30 cellular contexts compared by ENCODE assay signal in the genomic region with DNA sequence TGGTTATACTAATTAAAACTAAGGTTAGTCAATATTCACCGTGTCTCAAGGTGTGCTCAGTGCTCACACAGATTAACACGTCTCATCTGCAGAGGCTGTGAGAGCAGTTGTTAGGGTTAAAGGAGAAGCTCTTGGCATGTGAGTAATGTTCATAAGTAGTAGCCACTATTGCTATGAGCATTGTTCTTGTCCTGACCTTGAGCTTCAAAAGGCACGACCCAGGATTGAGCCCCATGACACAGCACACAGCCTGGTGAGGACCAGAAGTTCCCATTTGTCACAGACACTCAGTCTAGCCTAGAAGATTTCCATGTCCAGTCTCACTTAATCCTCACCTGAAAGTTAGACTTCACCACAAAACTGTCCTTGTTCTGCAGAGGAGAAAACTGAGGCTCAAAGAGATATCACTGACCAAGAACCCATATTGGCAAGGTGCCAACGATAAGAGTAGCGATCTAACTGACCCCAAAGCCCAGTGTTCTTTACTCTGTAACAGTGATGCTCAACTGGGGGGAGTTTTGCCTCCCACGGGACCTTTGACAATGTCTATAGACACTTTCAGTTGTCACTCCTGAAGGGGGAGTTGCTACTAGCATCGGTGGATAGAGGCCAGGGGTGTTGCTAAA. TPM values are rescaled to one million over a fixed set of nuclear protein-coding genes. Genes with fewer than 3 reads are reported as not detected.
"Had no signal": no experiment of that assay in that cellular context is flagged by ENCODE, and none has a peak within 500 bp of the region (broad histone marks: within the 10 kb centered on the region; RNA-seq: fewer than 3 reads in every experiment).

No MANE protein-coding gene starts in this region.

- H3K4me3 ChIP-seq: cardiac muscle cell, Peyer's patch, SJCRH30 had no signal

- H3K27me3 ChIP-seq: brain microvascular endothelial cell, cardiac muscle cell, Peyer's patch, SJCRH30 had no signal

- H3K27ac ChIP-seq: brain microvascular endothelial cell, cardiac muscle cell, Peyer's patch, RWPE1, SJCRH30 had no signal

- H3K36me3 ChIP-seq: brain microvascular endothelial cell, cardiac muscle cell, Peyer's patch, SJCRH30 had no signal

- H3K4me1 ChIP-seq: Peyer's patch, SJCRH30 had no signal

- H3K9me3 ChIP-seq: Peyer's patch, SJCRH30 had no signal

- ATAC-seq: activated CD8-positive, alpha-beta T cell treated with anti-CD3 and anti-CD28 coated beads, Interleukin-2, amount 10 ng/mL, durations not matched to agents 7 days and 5 days; activated naive CD4-positive, alpha-beta T cell treated with anti-CD3 and anti-CD28 coated beads, Interleukin-2, amount 50 U/mL, for 72 hours; activated naive CD8-positive, alpha-beta T cell treated with anti-CD3 and anti-CD28 coated beads, Interleukin-2, amount 50 U/mL, for 24 hours; WTC11 had no signal

- DNase-seq: activated CD4-positive, alpha-beta T cell treated with anti-CD3 and anti-CD28 coated beads for 48 hours; activated CD4-positive, alpha-beta T cell treated with anti-CD3 and anti-CD28 coated beads, Interleukin-2, amount 50 U/mL, for 4 hours; activated CD4-positive, CD25-positive, alpha-beta regulatory T cell treated with anti-CD3 and anti-CD28 coated beads, Interleukin-2, amount 50 U/mL, for 72 hours; activated CD8-positive, alpha-beta memory T cell treated with anti-CD3 and anti-CD28 coated beads, Interleukin-2, amount 50 U/mL, for 48 hours; activated CD8-positive, alpha-beta T cell treated with anti-CD3 and anti-CD28 coated beads, Interleukin-2, amount 10 ng/mL, durations not matched to agents 7 days and 5 days; activated effector memory CD4-positive, alpha-beta T cell treated with anti-CD3 and anti-CD28 coated beads, Interleukin-2, amount 50 U/mL, for 16 hours; activated naive CD4-positive, alpha-beta T cell treated with Interleukin-2 at 50 U/mL for 16 hours; activated naive CD8-positive, alpha-beta T cell treated with anti-CD3 and anti-CD28 coated beads, Interleukin-2, amount 50 U/mL, for 24 hours; activated T-cell treated with anti-CD3 and anti-CD28 coated beads, Interleukin-2, amount 50 U/mL, for 24 hours; amniotic stem cell; brain microvascular endothelial cell; KG1; NCI-H1105 treated with DMSO at 0.1 percent for 48 hours; NCI-H1436 treated with DMSO at 0.1 percent for 48 hours; NCI-H1930; NCI-H2171; NCI-H345; NCI-H510A; NCI-H526 treated with DMSO at 0.1 percent for 48 hours; NCI-H82; Peyer's patch; Right ventricle myocardium superior; SJCRH30 had no signal

RNA-seq across cellular contexts. Expression of gene FPR3, which starts 26.0 kb away (rescaled TPM):
- total RNA-seq: activated CD8-positive, alpha-beta T cell treated with anti-CD3 and anti-CD28 coated beads, Interleukin-2, amount 10 ng/mL, durations not matched to agents 7 days and 5 days; activated naive CD4-positive, alpha-beta T cell treated with anti-CD3 and anti-CD28 coated beads, Interleukin-2, amount 50 U/mL, for 72 hours; cardiac muscle cell; LHCN-M2; OCI-LY7; SJCRH30; WTC11 had no signal
- polyA plus RNA-seq: cardiac muscle cell had no signal

RNA-seq across cellular contexts. Expression of gene FPR2, which starts 60.0 kb away (rescaled TPM):
- total RNA-seq: activated CD8-positive, alpha-beta T cell treated with anti-CD3 and anti-CD28 coated beads, Interleukin-2, amount 10 ng/mL, durations not matched to agents 7 days and 5 days; activated naive CD4-positive, alpha-beta T cell treated with anti-CD3 and anti-CD28 coated beads, Interleukin-2, amount 50 U/mL, for 72 hours; cardiac muscle cell; M059J; OCI-LY7; SJCRH30 had no signal
- polyA plus RNA-seq: cardiac muscle cell had no signal
